In the genomic region with DNA sequence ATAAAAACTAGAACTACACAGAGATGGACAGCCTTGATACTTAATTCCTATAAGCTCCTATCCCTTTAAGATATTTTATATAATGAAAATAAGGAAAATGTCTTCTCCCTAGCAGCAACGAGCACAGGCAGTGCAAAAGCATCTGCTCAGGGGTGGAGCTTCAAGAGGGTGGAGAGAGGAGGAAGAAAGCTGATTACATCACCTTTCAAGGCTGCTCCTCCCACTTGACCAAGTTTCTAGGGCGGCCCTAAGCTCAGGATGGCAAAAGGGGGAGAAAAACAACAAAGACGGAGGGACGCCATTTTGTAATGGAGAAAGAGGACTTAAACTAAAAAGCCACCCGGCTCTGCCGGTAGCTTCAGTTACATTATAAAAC, we compare ENCODE assay signal across 8 cellular contexts. TPM values are rescaled to one million over a fixed set of nuclear protein-coding genes. Genes with fewer than 3 reads are reported as not detected.
DNase-seq lines count a peak whose midpoint lies in the region; ATAC-seq, FAIRE-seq and TF ChIP-seq lines count a peak whose summit lies in the region.

No MANE protein-coding gene starts in this region.

- FAIRE-seq in bronchial epithelial cell (lab: Jason Lieb, UNC): no peak

- no peaks in the 10 kb centered on the region for H3K9me3 ChIP-seq in WERI-Rb-1 (ENCODE audit: severe bottlenecking)
- H3K9me3 ChIP-seq in iPS-20b (ENCODE audit: insufficient read depth, low read depth, low read length): no peaks in the 10 kb centered on the region

- H3K27ac ChIP-seq in WERI-Rb-1 (peak overlapping the region; percentile 98), iPS-20b (ENCODE audit: low read length) (peak overlapping the region; percentile 74), skin epidermis (peak overlapping the region; percentile 62 to 100 (median 97))

- H3K36me3 ChIP-seq in WERI-Rb-1 (peaks cover 59% of the 10 kb centered on the region), bronchial epithelial cell (ENCODE audit: control insufficient read depth, insufficient read depth, low read length) (peaks cover 15% of the 10 kb centered on the region), iPS-20b (ENCODE audit: insufficient read depth, low read depth, low read length) (peaks cover 63% of the 10 kb centered on the region)

- peak overlapping the region; percentile 98 for H3K9ac ChIP-seq in iPS-20b (ENCODE audit: low read depth, low read length)

- peaks cover 16% of the 10 kb centered on the region for H3K4me1 ChIP-seq in iPS-20b (ENCODE audit: insufficient read depth, low read length)

- ATAC-seq in GM18502 (IDR thresholded peaks at IDR 0.05; ENCODE audit: poor library complexity, unreplicated experiment): peak; percentile 51
- peak; percentile 41 for ATAC-seq in HG03159 (IDR thresholded peaks at IDR 0.05; ENCODE audit: unreplicated experiment)

- DNase-seq in NCI-H2227 (lab: John Stamatoyannopoulos, UW; ENCODE audit: unreplicated experiment): peak; percentile 98
- DNase-seq in WERI-Rb-1: peak; percentile 97
- peak; percentile 96 for DNase-seq in bronchial epithelial cell (ENCODE audit: low read depth)
- DNase-seq in cortex of kidney (lab: John Stamatoyannopoulos, UW): no peak

- TF ChIP-seq CTCF in WERI-Rb-1 (IDR thresholded peaks at IDR 0.05; ENCODE audit: low read depth, low read length) (no peak), bronchial epithelial cell (IDR thresholded peaks at IDR 0.05; ENCODE audit: insufficient read depth, low read length, severe bottlenecking) (no peak)

- no peaks in the 10 kb centered on the region for H3K27me3 ChIP-seq in WERI-Rb-1 (ENCODE audit: insufficient read depth, low read depth, severe bottlenecking)
- H3K27me3 ChIP-seq in bronchial epithelial cell (ENCODE audit: control insufficient read depth, insufficient read depth, low read length): no peaks in the 10 kb centered on the region
- no peaks in the 10 kb centered on the region for H3K27me3 ChIP-seq in iPS-20b (ENCODE audit: insufficient read depth, low read length)

- peak overlapping the region; percentile 78 for H3K4me3 ChIP-seq in WERI-Rb-1 (ENCODE audit: low read depth, low read length)
- peak overlapping the region; percentile 64 for H3K4me3 ChIP-seq in bronchial epithelial cell (ENCODE audit: low read depth, low read length)
- H3K4me3 ChIP-seq in iPS-20b (ENCODE audit: low read length): peak overlapping the region; percentile 83
- H3K4me3 ChIP-seq in skin epidermis: peak overlapping the region; percentile 58 to 97 (median 80)

RNA-seq across cellular contexts. Expression of a gene that starts 2.2 kb away (rescaled TPM):
- 10.5 and 18.3 TPM in 2 replicates for total RNA-seq in bronchial epithelial cell

RNA-seq across cellular contexts. Expression of a gene that starts 2.8 kb away (rescaled TPM):
- 62.1 and 64.0 TPM in 2 replicates for total RNA-seq in bronchial epithelial cell

RNA-seq across cellular contexts. Expression of a gene that starts 11.8 kb away (rescaled TPM):
- total RNA-seq in bronchial epithelial cell: 1.8 and 2.9 TPM in 2 replicates

RNA-seq across cellular contexts. Expression of a gene that starts 32.1 kb away (rescaled TPM):
- total RNA-seq in bronchial epithelial cell: 1.8 and 2.7 TPM in 2 replicates

RNA-seq across cellular contexts. Expression of a gene that starts 43.6 kb away (rescaled TPM):
- total RNA-seq in bronchial epithelial cell: 31.9 and 35.1 TPM in 2 replicates
